Comparison of ENCODE assay signal across 1 cellular context in genomic region chr17:7234100-7235012, GRCh38.
A peak's percentile ranks its signal among the peaks of the same experiment; 100 is the strongest.
TF ChIP-seq lines count a peak whose summit lies in the region.

Gene DVL2 (minus strand): TSS chr17:7234517. CDS start chr17:7234262, 255 bp downstream.

TF ChIP-seq in HEK293, 187 proteins besides CTCF, POLR2A, EP300 and RAD21 (continued from another document):
- TF ChIP-seq ZBTB49 (tag by site-specific recombination; IDR thresholded peaks at IDR 0.05; ENCODE audit: low read depth) (no peak), ZNF202 (tag by site-specific recombination; IDR thresholded peaks at IDR 0.05; ENCODE audit: borderline replicate concordance) (peak; percentile 81; the same call in 1 of the 2 replicates), HOXC10 (CRISPR knock-in tag; IDR thresholded peaks at IDR 0.05) (no peak), ZNF274 (IDR thresholded peaks at IDR 0.05; ENCODE audit: low read length) (no peak), ZNF274 (tag by site-specific recombination; IDR thresholded peaks at IDR 0.05; ENCODE audit: borderline replicate concordance) (no peak), ZNF596 (tag by site-specific recombination; IDR thresholded peaks at IDR 0.05) (no peak), HOXA7 (CRISPR knock-in tag; IDR thresholded peaks at IDR 0.05; ENCODE audit: borderline replicate concordance) (no peak), KLF8 (tag by site-specific recombination; IDR thresholded peaks at IDR 0.05) (peak; percentile 100), ZNF335 (tag by site-specific recombination; conservative IDR thresholded peaks at IDR 0.05) (peak; percentile 91), HIC1 (tag by site-specific recombination; IDR thresholded peaks at IDR 0.05) (no peak; the same call in 1 of the 2 replicates), BCL11A (tag by site-specific recombination; IDR thresholded peaks at IDR 0.05; ENCODE audit: low read depth) (no peak), ZNF658 (tag by site-specific recombination; IDR thresholded peaks at IDR 0.05) (peak; percentile 92; the same call in 1 of the 2 replicates), ZNF112 (tag by site-specific recombination; IDR thresholded peaks at IDR 0.05) (no peak), ZNF513 (tag by site-specific recombination; IDR thresholded peaks at IDR 0.05) (no peak), ZNF776 (tag by site-specific recombination; IDR thresholded peaks at IDR 0.05; ENCODE audit: borderline replicate concordance) (no peak), ZNF404 (tag by site-specific recombination; IDR thresholded peaks at IDR 0.05) (peak; percentile 80), ZFP41 (tag by site-specific recombination; IDR thresholded peaks at IDR 0.05; ENCODE audit: borderline replicate concordance) (no peak), ZNF768 (tag by site-specific recombination; IDR thresholded peaks at IDR 0.05) (no peak), ZNF785 (tag by site-specific recombination; IDR thresholded peaks at IDR 0.05) (no peak; the same call in 1 of the 2 replicates), OSR2 (tag by site-specific recombination; IDR thresholded peaks at IDR 0.05) (peak; percentile 36; the same call in 1 of the 2 replicates), ZFP69B (tag by site-specific recombination; IDR thresholded peaks at IDR 0.05) (peak; percentile 60; the same call in 1 of the 2 replicates), ZNF488 (tag by site-specific recombination; IDR thresholded peaks at IDR 0.05) (peak; percentile 80; the same call in 1 of the 2 replicates), ZNF843 (tag by site-specific recombination; IDR thresholded peaks at IDR 0.05) (peak; percentile 90), SALL2 (tag by site-specific recombination; IDR thresholded peaks at IDR 0.05; ENCODE audit: borderline replicate concordance) (no peak), ZNF629 (tag by site-specific recombination; IDR thresholded peaks at IDR 0.05) (peak; percentile 83), ZNF174 (tag by site-specific recombination; IDR thresholded peaks at IDR 0.05) (no peak), ZNF777 (tag by site-specific recombination; IDR thresholded peaks at IDR 0.05; ENCODE audit: borderline replicate concordance) (no peak), ZSCAN16 (tag by site-specific recombination; IDR thresholded peaks at IDR 0.05) (0 out of 2 replicates have a peak, but pooled peaks have one; percentile 58), ZNF157 (tag by site-specific recombination; IDR thresholded peaks at IDR 0.05) (peak; percentile 62; the same call in 1 of the 2 replicates), ZBTB48 (tag by site-specific recombination; IDR thresholded peaks at IDR 0.05) (peak; percentile 36; the same call in 1 of the 2 replicates), ZNF510 (tag by site-specific recombination; IDR thresholded peaks at IDR 0.05; ENCODE audit: insufficient replicate concordance) (no peak), ZNF624 (tag by site-specific recombination; IDR thresholded peaks at IDR 0.05) (no peak), ZBTB11 (tag by site-specific recombination; conservative IDR thresholded peaks at IDR 0.05; ENCODE audit: low read depth) (peak; percentile 21), WT1 (tag by site-specific recombination; IDR thresholded peaks at IDR 0.05) (peak; percentile 73), ZBTB10 (tag by site-specific recombination; IDR thresholded peaks at IDR 0.05) (peak; percentile 67; the same call in 1 of the 2 replicates), ZNF37A (tag by site-specific recombination; IDR thresholded peaks at IDR 0.05) (0 out of 2 replicates have a peak, but pooled peaks have one; percentile 46), ZNF747 (tag by site-specific recombination; IDR thresholded peaks at IDR 0.05) (no peak), ZNF529 (tag by site-specific recombination; IDR thresholded peaks at IDR 0.05; ENCODE audit: insufficient replicate concordance) (no peak), ZFHX2 (tag by site-specific recombination; conservative IDR thresholded peaks at IDR 0.05) (peak; percentile 98), ZNF416 (tag by site-specific recombination; IDR thresholded peaks at IDR 0.05) (no peak), IKZF3 (tag by site-specific recombination; IDR thresholded peaks at IDR 0.05) (no peak; the same call in 1 of the 2 replicates), ZNF76 (tag by site-specific recombination; IDR thresholded peaks at IDR 0.05; ENCODE audit: borderline replicate concordance, low read depth) (peak; percentile 77; the same call in 1 of the 2 replicates), SP3 (tag by site-specific recombination; IDR thresholded peaks at IDR 0.05) (peak; percentile 97), ZNF18 (tag by site-specific recombination; IDR thresholded peaks at IDR 0.05) (no peak), ZBTB26 (tag by site-specific recombination; optimal IDR thresholded peaks at IDR 0.05) (peak; percentile 99), ZNF837 (tag by site-specific recombination; IDR thresholded peaks at IDR 0.05) (0 out of 2 replicates have a peak, but pooled peaks have one; percentile 25), ZNF473 (tag by site-specific recombination; IDR thresholded peaks at IDR 0.05) (no peak)
TF ChIP-seq in HEK293: peak in this region for 105.
